In the genomic region with DNA sequence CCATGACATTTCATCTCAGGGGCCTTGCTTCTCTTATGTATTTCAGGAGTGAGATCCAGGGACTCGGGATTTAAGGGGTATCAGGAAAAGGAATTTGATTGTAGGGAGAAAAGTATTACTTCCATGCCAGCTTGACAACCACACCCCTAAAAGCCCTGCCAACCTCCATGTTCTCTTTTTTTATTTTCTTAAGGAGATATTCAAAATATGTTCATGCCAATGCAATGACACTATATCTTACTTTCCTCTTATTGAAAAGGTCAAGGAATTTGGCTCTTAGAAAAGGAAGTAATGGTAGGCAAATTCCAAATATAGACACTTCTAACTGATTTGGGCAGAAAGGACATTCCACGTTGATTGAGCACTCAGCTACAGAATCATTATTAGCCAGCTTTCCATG, we compare ENCODE assay signal across 24 cellular contexts.
DNase-seq lines count a peak whose midpoint lies in the region; ATAC-seq, FAIRE-seq and TF ChIP-seq lines count a peak whose summit lies in the region.
"Had no signal": no experiment of that assay in that cellular context is flagged by ENCODE, and none has a peak within 500 bp of the region (broad histone marks: within the 10 kb centered on the region; RNA-seq: fewer than 3 reads in every experiment).

No MANE protein-coding gene starts in this region.

- TF ChIP-seq CTCF in HFFc6 (IDR thresholded peaks at IDR 0.05): no peak
- no peak for TF ChIP-seq CTCF in Caco-2 (IDR thresholded peaks at IDR 0.05; ENCODE audit: insufficient read depth in 1 of 2, low read depth in 1 of 2, low read length in 1 of 2, severe bottlenecking in 1 of 2, unreplicated experiment in 1 of 2)

- H3K27ac Mint-ChIP-seq in HFFc6 (peak overlapping the region; percentile 84), Caco-2 (ENCODE audit: unreplicated experiment) (no peak overlapping the region)
- H3K27ac Mint-ChIP-seq: activated naive CD4-positive, alpha-beta T cell treated with anti-CD3 and anti-CD28 coated beads, Interleukin-2, amount 50 U/mL, for 72 hours; activated T-cell treated with anti-CD3 and anti-CD28 coated beads, Interleukin-2, amount 50 U/mL, for 72 hours; B cell; natural killer cell treated with Interleukin-12 subunit alpha and Interleukin-12 subunit beta and Interleukin-15 and Interleukin-18, amount 100 ng/mL, for 72 hours had no signal

- peaks cover 7% of the 10 kb centered on the region; the same call in 1 of the 2 replicates for H3K9me3 Mint-ChIP-seq in HFFc6
- H3K9me3 Mint-ChIP-seq in Caco-2 (ENCODE audit: unreplicated experiment): peaks cover 44% of the 10 kb centered on the region

- POLR2A ChIA-PET in Caco-2 (lab: Charles Lee): no interaction called here

- H3K4me1 Mint-ChIP-seq in HFFc6 (ENCODE audit: low read depth) (peaks cover 46% of the 10 kb centered on the region), Caco-2 (ENCODE audit: low read depth, unreplicated experiment) (peaks cover 9% of the 10 kb centered on the region)
- H3K4me1 Mint-ChIP-seq: B cell had no signal

- no peak for FAIRE-seq in urothelium cell line (lab: Jason Lieb, UNC)
- FAIRE-seq: HepG2 had no signal

- H3K4me3 Mint-ChIP-seq in HFFc6 (peak overlapping the region; percentile 33; the same call in 1 of the 2 replicates), Caco-2 (ENCODE audit: unreplicated experiment) (no peak overlapping the region)
- H3K4me3 Mint-ChIP-seq: activated T-cell treated with anti-CD3 and anti-CD28 coated beads, Interleukin-2, amount 50 U/mL, for 72 hours; B cell; natural killer cell treated with Interleukin-12 subunit alpha and Interleukin-12 subunit beta and Interleukin-15 and Interleukin-18, amount 100 ng/mL, for 72 hours had no signal

- peak overlapping the region; percentile 5 for H3K4me2 ChIP-seq in skeletal muscle satellite cell (ENCODE audit: low read length)

- no peak for ATAC-seq in HG02885 (IDR thresholded peaks at IDR 0.05; ENCODE audit: poor library complexity, unreplicated experiment)
- ATAC-seq in HG03280 (IDR thresholded peaks at IDR 0.05; ENCODE audit: unreplicated experiment): no peak
- ATAC-seq: activated CD4-positive, CD25-positive, alpha-beta regulatory T cell treated with anti-CD3 and anti-CD28 coated beads, Interleukin-2, amount 50 U/mL, for 24 hours; activated naive CD4-positive, alpha-beta T cell treated with anti-CD3 and anti-CD28 coated beads, Interleukin-2, amount 50 U/mL, for 72 hours; activated T-cell treated with anti-CD3 and anti-CD28 coated beads, Interleukin-2, amount 50 U/mL, for 72 hours; HepG2; natural killer cell treated with Interleukin-12 subunit alpha and Interleukin-12 subunit beta and Interleukin-15 and Interleukin-18, amount 100 ng/mL, for 72 hours; Right ventricle myocardium inferior; upper lobe of right lung had no signal

- H3K27me3 ChIP-seq in skeletal muscle satellite cell (ENCODE audit: control insufficient read depth, insufficient read depth, low read length) (no peaks in the 10 kb centered on the region), Caco-2 (replicated peaks; ENCODE audit: control insufficient read depth, insufficient read depth, low read length) (no peaks in the 10 kb centered on the region)
- H3K27me3 ChIP-seq: brain microvascular endothelial cell, dorsolateral prefrontal cortex, upper lobe of right lung had no signal

- no peaks in the 10 kb centered on the region for H3K36me3 ChIP-seq in skeletal muscle satellite cell (ENCODE audit: insufficient read depth, low read length)
- no peaks in the 10 kb centered on the region for H3K36me3 ChIP-seq in Caco-2 (ENCODE audit: control insufficient read depth, insufficient read depth, low read length)
- H3K36me3 ChIP-seq: brain microvascular endothelial cell, upper lobe of right lung had no signal

- H3K9ac ChIP-seq in skeletal muscle satellite cell (ENCODE audit: low read depth, low read length): peak overlapping the region; percentile 28

- H3K4me3 ChIP-seq in skeletal muscle satellite cell (ENCODE audit: low read length): no peak overlapping the region
- H3K4me3 ChIP-seq in Caco-2 (ENCODE audit: low read depth, low read length): no peak overlapping the region
- H3K4me3 ChIP-seq: dorsolateral prefrontal cortex, skin epidermis, upper lobe of right lung had no signal

- intact Hi-C loops in Caco-2 (cut with micrococcal nuclease; ENCODE audit: unreplicated experiment): no loop called here

- no TSS peak for BruUV-seq in Caco-2 (replicated peaks; lab: Mats Ljungman, UMichigan)

- H3K9me3 ChIP-seq in skeletal muscle satellite cell (replicated peaks; ENCODE audit: low read length) (no peaks in the 10 kb centered on the region), Caco-2 (peaks cover 23% of the 10 kb centered on the region)
- H3K9me3 ChIP-seq: upper lobe of right lung had no signal

- peak; percentile 2 for DNase-seq in HFFc6
- DNase-seq in astrocyte of the hippocampus (ENCODE audit: low read depth, low spot score): peak; percentile 29
- peak; percentile 3 for DNase-seq in fibroblast of the conjunctiva (ENCODE audit: low read depth)
- no peak for DNase-seq in Caco-2
- DNase-seq in urothelium cell line (ENCODE audit: low spot score): no peak
- DNase-seq: activated CD8-positive, alpha-beta memory T cell treated with anti-CD3 and anti-CD28 coated beads for 24 hours; activated T-cell treated with anti-CD3 and anti-CD28 coated beads, Interleukin-2, amount 50 U/mL, for 72 hours; brain microvascular endothelial cell; COR-L47; dorsolateral prefrontal cortex; NCI-H1436; NCI-H2171; stimulated activated CD4-positive, alpha-beta T cell treated with anti-CD3 and anti-CD28 coated beads, Interleukin-4, amount 100 ng/mL, for 4 hours; upper lobe of right lung had no signal

- H3K36me3 Mint-ChIP-seq in HFFc6 (ENCODE audit: low read depth) (peaks cover 29% of the 10 kb centered on the region), Caco-2 (ENCODE audit: insufficient read depth, unreplicated experiment) (no peaks in the 10 kb centered on the region)

- H3K27me3 Mint-ChIP-seq in HFFc6 (ENCODE audit: insufficient read depth) (peaks cover 1% of the 10 kb centered on the region), Caco-2 (ENCODE audit: insufficient read depth, unreplicated experiment) (no peaks in the 10 kb centered on the region)
- H3K27me3 Mint-ChIP-seq: B cell; natural killer cell treated with Interleukin-12 subunit alpha and Interleukin-12 subunit beta and Interleukin-15 and Interleukin-18, amount 100 ng/mL, for 72 hours had no signal

- peaks cover 25% of the 10 kb centered on the region for H3K4me1 ChIP-seq in skeletal muscle satellite cell (ENCODE audit: control insufficient read depth, insufficient read depth, low read length)
- H3K4me1 ChIP-seq in Caco-2: peaks cover 5% of the 10 kb centered on the region; the same call in 1 of the 2 replicates
- H3K4me1 ChIP-seq: upper lobe of right lung had no signal

- CTCF ChIA-PET in Caco-2 (lab: Charles Lee): no interaction called here

Comparison
In these comparisons a context has a peak if more than half of its experiments do, and no peak if none do; other contexts are left out.
1. DNase-seq: peak in HFFc6 (single experiment), astrocyte of the hippocampus (single experiment) and fibroblast of the conjunctiva (single experiment); none in Caco-2 (0 of 2) and urothelium cell line (single experiment).